12 cellular contexts compared by ENCODE assay signal in genomic region chr14:70881549-70882174, GRCh38. TPM values are rescaled to one million over a fixed set of nuclear protein-coding genes. Genes with fewer than 3 reads are reported as not detected.
DNase-seq lines count a peak whose midpoint lies in the region; ATAC-seq and TF ChIP-seq lines count a peak whose summit lies in the region.
"Had no signal": no experiment of that assay in that cellular context is flagged by ENCODE, and none has a peak within 500 bp of the region (broad histone marks: within the 10 kb centered on the region; RNA-seq: fewer than 3 reads in every experiment).

No MANE protein-coding gene starts in this region.

- no peaks in the 10 kb centered on the region for H3K27me3 ChIP-seq in lower lobe of right lung (ENCODE audit: low read depth)
- H3K27me3 ChIP-seq in WERI-Rb-1 (ENCODE audit: insufficient read depth, low read depth, severe bottlenecking): no peaks in the 10 kb centered on the region
- H3K27me3 ChIP-seq: foreskin keratinocyte had no signal

- H3K36me3 ChIP-seq in lower lobe of right lung: no peaks in the 10 kb centered on the region
- H3K36me3 ChIP-seq in WERI-Rb-1: no peaks in the 10 kb centered on the region

- H3K27me3 Mint-ChIP-seq in activated CD8-positive, alpha-beta memory T cell treated with anti-CD3 and anti-CD28 coated beads, Interleukin-2, amount 10 ng/mL, durations not matched to agents 7 days and 5 days: no peaks in the 10 kb centered on the region

- H3K4me1 ChIP-seq in lower lobe of right lung: peaks cover 24% of the 10 kb centered on the region

- CTCF ChIA-PET in activated CD8-positive, alpha-beta memory T cell treated with anti-CD3 and anti-CD28 coated beads, Interleukin-2, amount 10 ng/mL, durations not matched to agents 7 days and 5 days (lab: Charles Lee): interaction anchor here (1.3 to 13.8 kb wide), 4 partner anchors 9 to 62 kb away, joined by 3 to 179 read pairs (median 74); partner anchors contain the start of gene PCNX1

- TF ChIP-seq CTCF in lower lobe of right lung (IDR thresholded peaks at IDR 0.05): no peak
- TF ChIP-seq CTCF in WERI-Rb-1 (IDR thresholded peaks at IDR 0.05; ENCODE audit: low read depth, low read length): no peak

- H3K9me3 Mint-ChIP-seq in activated CD8-positive, alpha-beta memory T cell treated with anti-CD3 and anti-CD28 coated beads, Interleukin-2, amount 10 ng/mL, durations not matched to agents 7 days and 5 days (ENCODE audit: low read depth): no peaks in the 10 kb centered on the region

- no peak for DNase-seq in lower lobe of right lung
- no peak for DNase-seq in NCI-H187 (lab: John Stamatoyannopoulos, UW)
- no peak for DNase-seq in activated CD8-positive, alpha-beta memory T cell treated with anti-CD3 and anti-CD28 coated beads, Interleukin-2, amount 10 ng/mL, durations not matched to agents 7 days and 5 days
- no peak for DNase-seq in WERI-Rb-1
- DNase-seq in iPS-NIHi11 (ENCODE audit: low spot score): no peak
- DNase-seq: foreskin keratinocyte, GOT3, midbrain, NCI-H1092 treated with DMSO at 0.1 percent for 48 hours had no signal

- no peak overlapping the region for H3K27ac Mint-ChIP-seq in activated CD8-positive, alpha-beta memory T cell treated with anti-CD3 and anti-CD28 coated beads, Interleukin-2, amount 10 ng/mL, durations not matched to agents 7 days and 5 days

- no peak overlapping the region for H3K4me3 ChIP-seq in lower lobe of right lung
- H3K4me3 ChIP-seq in WERI-Rb-1 (ENCODE audit: low read depth, low read length): no peak overlapping the region

- no peaks in the 10 kb centered on the region for H3K36me3 Mint-ChIP-seq in activated CD8-positive, alpha-beta memory T cell treated with anti-CD3 and anti-CD28 coated beads, Interleukin-2, amount 10 ng/mL, durations not matched to agents 7 days and 5 days

- H3K9me3 ChIP-seq in lower lobe of right lung: no peaks in the 10 kb centered on the region
- no peaks in the 10 kb centered on the region for H3K9me3 ChIP-seq in WERI-Rb-1 (ENCODE audit: severe bottlenecking)

- intact Hi-C loops in lower lobe of right lung (cut with DNase I): no loop called here

- no peak overlapping the region for H3K4me3 Mint-ChIP-seq in activated CD8-positive, alpha-beta memory T cell treated with anti-CD3 and anti-CD28 coated beads, Interleukin-2, amount 10 ng/mL, durations not matched to agents 7 days and 5 days

- H3K27ac ChIP-seq in lower lobe of right lung (peak overlapping the region; percentile 73), WERI-Rb-1 (no peak overlapping the region)
- H3K27ac ChIP-seq: foreskin keratinocyte had no signal

- peak; percentile 50 for ATAC-seq in GM18861 (IDR thresholded peaks at IDR 0.05; ENCODE audit: unreplicated experiment)
- ATAC-seq in GM21786 (IDR thresholded peaks at IDR 0.05; ENCODE audit: unreplicated experiment): peak; percentile 58
- peak; percentile 51 for ATAC-seq in HG03520 (IDR thresholded peaks at IDR 0.05; ENCODE audit: unreplicated experiment)
- ATAC-seq in lower lobe of right lung: peak; percentile 56 to 59
- no peak for ATAC-seq in activated CD8-positive, alpha-beta memory T cell treated with anti-CD3 and anti-CD28 coated beads, Interleukin-2, amount 10 ng/mL, durations not matched to agents 7 days and 5 days
- ATAC-seq: foreskin keratinocyte had no signal

- H3K4me1 Mint-ChIP-seq in activated CD8-positive, alpha-beta memory T cell treated with anti-CD3 and anti-CD28 coated beads, Interleukin-2, amount 10 ng/mL, durations not matched to agents 7 days and 5 days: peaks cover 51% of the 10 kb centered on the region

RNA-seq across cellular contexts. Expression of gene PCNX1, which starts 25.6 kb away (rescaled TPM):
- total RNA-seq in lower lobe of right lung: 49.9 TPM
- 10 to 100 TPM; 64.4 to 69.2 TPM for total RNA-seq in activated CD8-positive, alpha-beta memory T cell treated with anti-CD3 and anti-CD28 coated beads, Interleukin-2, amount 10 ng/mL, durations not matched to agents 7 days and 5 days
